20 cellular contexts compared by ENCODE assay signal in genomic region chr14:51868405-51868804, GRCh38.
"Had no signal": no experiment of that assay in that cellular context is flagged by ENCODE, and none has a peak within 500 bp of the region (broad histone marks: within the 10 kb centered on the region; RNA-seq: fewer than 3 reads in every experiment).

No MANE protein-coding gene starts in this region.

- H3K36me3 Mint-ChIP-seq: activated CD4-positive, alpha-beta memory T cell treated with anti-CD3 and anti-CD28 coated beads for 36 hours; WTC11 had no signal

- DNase-seq: activated CD4-positive, alpha-beta memory T cell treated with anti-CD3 and anti-CD28 coated beads for 36 hours; activated CD4-positive, alpha-beta T cell treated with anti-CD3 and anti-CD28 coated beads for 36 hours; activated naive CD4-positive, alpha-beta T cell treated with anti-CD3 and anti-CD28 coated beads for 36 hours; activated naive CD8-positive, alpha-beta T cell treated with anti-CD3 and anti-CD28 coated beads, Interleukin-2, amount 50 U/mL, for 24 hours; activated T-cell treated with anti-CD3 and anti-CD28 coated beads, Interleukin-2, amount 50 U/mL, for 48 hours; cerebellar nuclear complex; heart left ventricle; islet precursor cell; left cardiac atrium; midbrain; right lobe of liver; stimulated activated CD4-positive, alpha-beta T cell treated with anti-CD3 and anti-CD28 coated beads, Interleukin-15, amount 100 ng/mL, for 24 hours; stimulated activated naive B cell treated with anti-CD40 and anti-IgM and Interleukin-4, amounts not matched to agents 10 μg/mL and 1 μg/mL and 100 μg/mL, for 72 hours; T1000; trophoblast cell had no signal

- H3K4me1 ChIP-seq: right lobe of liver had no signal

- H3K4me3 ChIP-seq: coronary artery, heart left ventricle, right lobe of liver, skin epidermis, vagina had no signal

- H3K36me3 ChIP-seq: heart left ventricle, right lobe of liver, vagina had no signal

- H3K9me3 Mint-ChIP-seq: activated CD4-positive, alpha-beta memory T cell treated with anti-CD3 and anti-CD28 coated beads for 36 hours; activated naive CD4-positive, alpha-beta T cell treated with anti-CD3 and anti-CD28 coated beads for 36 hours; activated naive CD8-positive, alpha-beta T cell treated with anti-CD3 and anti-CD28 coated beads, Interleukin-2, amount 50 U/mL, for 24 hours; nephron; stimulated activated naive B cell treated with anti-CD40 and anti-IgM and Interleukin-4, amounts not matched to agents 10 μg/mL and 1 μg/mL and 100 μg/mL, for 72 hours; WTC11 had no signal

- H3K27ac Mint-ChIP-seq: activated CD4-positive, alpha-beta memory T cell treated with anti-CD3 and anti-CD28 coated beads for 36 hours; activated CD4-positive, alpha-beta T cell treated with anti-CD3 and anti-CD28 coated beads for 36 hours; activated naive CD4-positive, alpha-beta T cell treated with anti-CD3 and anti-CD28 coated beads for 36 hours; activated naive CD8-positive, alpha-beta T cell treated with anti-CD3 and anti-CD28 coated beads, Interleukin-2, amount 50 U/mL, for 24 hours; nephron; WTC11 had no signal

- H3K4me3 Mint-ChIP-seq: activated CD4-positive, alpha-beta T cell treated with anti-CD3 and anti-CD28 coated beads for 36 hours; nephron; stimulated activated naive B cell treated with anti-CD40 and anti-IgM and Interleukin-4, amounts not matched to agents 10 μg/mL and 1 μg/mL and 100 μg/mL, for 72 hours; WTC11 had no signal

- H3K27me3 ChIP-seq: heart left ventricle, right lobe of liver, vagina had no signal

- H3K27me3 Mint-ChIP-seq: activated CD4-positive, alpha-beta memory T cell treated with anti-CD3 and anti-CD28 coated beads for 36 hours; activated CD4-positive, alpha-beta T cell treated with anti-CD3 and anti-CD28 coated beads for 36 hours; activated naive CD8-positive, alpha-beta T cell treated with anti-CD3 and anti-CD28 coated beads, Interleukin-2, amount 50 U/mL, for 24 hours; stimulated activated naive B cell treated with anti-CD40 and anti-IgM and Interleukin-4, amounts not matched to agents 10 μg/mL and 1 μg/mL and 100 μg/mL, for 72 hours had no signal

- H3K9me3 ChIP-seq: heart left ventricle, right lobe of liver, vagina had no signal

- H3K27ac ChIP-seq: coronary artery, heart left ventricle, right lobe of liver, vagina had no signal

- ATAC-seq: heart left ventricle, left cardiac atrium, right lobe of liver, WTC11 had no signal
